12 cellular contexts compared by ENCODE assay signal in genomic region chr6:52176550-52176949, GRCh38.
DNase-seq lines count a peak whose midpoint lies in the region; ATAC-seq and TF ChIP-seq lines count a peak whose summit lies in the region.
"Had no signal": no experiment of that assay in that cellular context is flagged by ENCODE, and none has a peak within 500 bp of the region (broad histone marks: within the 10 kb centered on the region; RNA-seq: fewer than 3 reads in every experiment).

No MANE protein-coding gene starts in this region.

- TF ChIP-seq CTCF in brain microvascular endothelial cell (IDR thresholded peaks at IDR 0.05; ENCODE audit: low read depth, low read length, missing control alignments): no peak

- H3K27ac ChIP-seq in brain microvascular endothelial cell: no peak overlapping the region
- H3K27ac ChIP-seq: BLaER1 treated with 17β-estradiol and CSF1 and Interleukin-3, amounts not matched to agents 10 nM and 100 nM; foreskin keratinocyte; VCaP had no signal

- in situ Hi-C loops in brain microvascular endothelial cell (cut with HindIII; ENCODE audit: low pct_ligation_motif_present, low sequenced_read_pairs): no loop called here

- ATAC-seq in GM19351 (IDR thresholded peaks at IDR 0.05; ENCODE audit: unreplicated experiment) (peak; percentile 88), HG03095 (IDR thresholded peaks at IDR 0.05; ENCODE audit: unreplicated experiment) (peak; percentile 56)
- ATAC-seq: foreskin keratinocyte had no signal

- peak; percentile 99 for DNase-seq in DMS53 (lab: John Stamatoyannopoulos, UW)
- peak; percentile 3 for DNase-seq in NCI-H2227 treated with DMSO at 0.1 percent for 48 hours (lab: John Stamatoyannopoulos, UW)
- no peak for DNase-seq in AG08396 (ENCODE audit: low spot score)
- DNase-seq in OCI-M1 (lab: John Stamatoyannopoulos, UW): no peak
- DNase-seq in NCI-H1694 treated with DMSO at 0.1 percent for 48 hours (lab: John Stamatoyannopoulos, UW): no peak
- no peak for DNase-seq in brain microvascular endothelial cell
- DNase-seq: foreskin keratinocyte; stimulated activated CD4-positive, alpha-beta T cell treated with anti-CD3 and anti-CD28 coated beads, Interleukin-2, amount 100 ng/mL, for 48 hours had no signal

- no peak overlapping the region for H3K4me3 ChIP-seq in brain microvascular endothelial cell (ENCODE audit: low read depth, low read length)
- H3K4me3 ChIP-seq: BLaER1 treated with 17β-estradiol and CSF1 and Interleukin-3, amounts not matched to agents 10 nM and 100 nM had no signal

- no peaks in the 10 kb centered on the region for H3K36me3 ChIP-seq in brain microvascular endothelial cell (replicated peaks)
- H3K36me3 ChIP-seq: BLaER1 treated with 17β-estradiol and CSF1 and Interleukin-3, amounts not matched to agents 10 nM and 100 nM had no signal

- H3K27me3 ChIP-seq in brain microvascular endothelial cell (replicated peaks): no peaks in the 10 kb centered on the region
- H3K27me3 ChIP-seq: BLaER1 treated with 17β-estradiol and CSF1 and Interleukin-3, amounts not matched to agents 10 nM and 100 nM had no signal

Comparison
In these comparisons a context has a peak if more than half of its experiments do, and no peak if none do; other contexts are left out.
1. DNase-seq: peak in DMS53 (single experiment) and NCI-H2227 treated with DMSO at 0.1 percent for 48 hours (single experiment); none in AG08396 (single experiment), OCI-M1 (single experiment), NCI-H1694 treated with DMSO at 0.1 percent for 48 hours (single experiment) and brain microvascular endothelial cell (single experiment).